23 cellular contexts compared by ENCODE assay signal in genomic region chrX:47285762-47286320, GRCh38. TPM values are rescaled to one million over a fixed set of nuclear protein-coding genes. Genes with fewer than 3 reads are reported as not detected.
A peak's percentile ranks its signal among the peaks of the same experiment; 100 is the strongest.
DNase-seq lines count a peak whose midpoint lies in the region; ATAC-seq, FAIRE-seq and TF ChIP-seq lines count a peak whose summit lies in the region.
"Had no signal": no experiment of that assay in that cellular context is flagged by ENCODE, and none has a peak within 500 bp of the region (broad histone marks: within the 10 kb centered on the region; RNA-seq: fewer than 3 reads in every experiment).

No MANE protein-coding gene starts in this region.

- H3K27me3 ChIP-seq in astrocyte (ENCODE audit: insufficient read depth, low read length) (no peaks in the 10 kb centered on the region), gastroesophageal sphincter (no peaks in the 10 kb centered on the region), BE2C (no peaks in the 10 kb centered on the region)
- H3K27me3 ChIP-seq: brain microvascular endothelial cell, right atrium auricular region had no signal

- no peak for TF ChIP-seq EP300 in gastroesophageal sphincter (IDR thresholded peaks at IDR 0.05)

- H3K27me3 Mint-ChIP-seq in astrocyte (ENCODE audit: low read depth, unreplicated experiment) (no peaks in the 10 kb centered on the region), nephron progenitor cell (ENCODE audit: low read depth, poor library complexity) (peaks cover 2% of the 10 kb centered on the region)

- H3K4me2 ChIP-seq in astrocyte (ENCODE audit: low read length) = peak overlapping the region; percentile 46
- H3K4me2 ChIP-seq: KMS-11 had no signal

- no peak for ATAC-seq in gastroesophageal sphincter
- ATAC-seq: HCT116 had no signal

- TF ChIP-seq POLR2A in gastroesophageal sphincter (IDR thresholded peaks at IDR 0.05) = no peak

- H4K20me1 ChIP-seq in astrocyte (ENCODE audit: insufficient read depth, low read length) = no peaks in the 10 kb centered on the region

- 40 to 50% methylated on average over 2 of the region's 7 CpGs for WGBS in gastroesophageal sphincter (ENCODE audit: low coverage in 1 of 2), 2 donors

- no peaks in the 10 kb centered on the region for H3K79me2 ChIP-seq in astrocyte (ENCODE audit: insufficient read depth, low read length)

- H3K27ac Mint-ChIP-seq in astrocyte (ENCODE audit: unreplicated experiment) (no peak overlapping the region), nephron progenitor cell (peak overlapping the region; percentile 62)
- H3K27ac Mint-ChIP-seq: activated naive CD4-positive, alpha-beta T cell treated with anti-CD3 and anti-CD28 coated beads for 36 hours; T-helper 1 cell treated with Interleukin-12 subunit alpha and Interleukin-12 subunit beta and Interleukin-4 antibody, amounts not matched to agents 30 μg/mL and 1 μg/mL, for 36 hours had no signal

- H3K9me3 ChIP-seq in astrocyte (ENCODE audit: insufficient read depth, low read depth, low read length) (no peaks in the 10 kb centered on the region), gastroesophageal sphincter (no peaks in the 10 kb centered on the region), BE2C (no peaks in the 10 kb centered on the region)
- H3K9me3 ChIP-seq: right atrium auricular region had no signal

- no peak overlapping the region for H2AFZ ChIP-seq in astrocyte (ENCODE audit: low read depth, low read length)

- H3K27ac ChIP-seq in astrocyte (ENCODE audit: low read depth, low read length) = no peak overlapping the region
- no peak overlapping the region for H3K27ac ChIP-seq in gastroesophageal sphincter
- H3K27ac ChIP-seq: brain microvascular endothelial cell, KMS-11, right atrium auricular region had no signal

- H3K4me1 Mint-ChIP-seq in astrocyte (ENCODE audit: low read depth, unreplicated experiment) (peaks cover 2% of the 10 kb centered on the region), nephron progenitor cell (peaks cover 9% of the 10 kb centered on the region)

- H3K36me3 Mint-ChIP-seq in astrocyte (ENCODE audit: low read depth, unreplicated experiment) (no peaks in the 10 kb centered on the region), nephron progenitor cell (ENCODE audit: low read depth) (no peaks in the 10 kb centered on the region)

- no peak overlapping the region for H3K9ac ChIP-seq in astrocyte (ENCODE audit: low read length)
- H3K9ac ChIP-seq: KMS-11 had no signal

- H3K36me3 ChIP-seq in astrocyte (ENCODE audit: insufficient read depth, low read length) (no peaks in the 10 kb centered on the region), gastroesophageal sphincter (no peaks in the 10 kb centered on the region), BE2C (no peaks in the 10 kb centered on the region)
- H3K36me3 ChIP-seq: brain microvascular endothelial cell, right atrium auricular region had no signal

- in situ Hi-C loops in KBM-7 (cut with MboI; ENCODE audit: low pct_unique_long_range_greater_than_20kb, low sequenced_read_pairs) = no loop called here

- TF ChIP-seq CTCF in astrocyte (IDR thresholded peaks at IDR 0.05; ENCODE audit: insufficient read depth, low read depth, low read length) = no peak
- no peak for TF ChIP-seq CTCF in nephron progenitor cell (IDR thresholded peaks at IDR 0.05)
- no peak for TF ChIP-seq CTCF in gastroesophageal sphincter (IDR thresholded peaks at IDR 0.05)
- TF ChIP-seq CTCF in BE2C (IDR thresholded peaks at IDR 0.05; ENCODE audit: low read depth, low read length) = no peak

- no peak overlapping the region for H3K4me3 Mint-ChIP-seq in astrocyte (ENCODE audit: unreplicated experiment)
- no peak overlapping the region for H3K4me3 Mint-ChIP-seq in nephron progenitor cell
- H3K4me3 Mint-ChIP-seq: activated naive CD4-positive, alpha-beta T cell treated with anti-CD3 and anti-CD28 coated beads for 36 hours; T-helper 1 cell treated with Interleukin-12 subunit alpha and Interleukin-12 subunit beta and Interleukin-4 antibody, amounts not matched to agents 30 μg/mL and 1 μg/mL, for 36 hours had no signal

- no peak for FAIRE-seq in astrocyte (lab: Jason Lieb, UNC)
- FAIRE-seq: colon, GM19239 had no signal

- no peaks in the 10 kb centered on the region for H3K9me3 Mint-ChIP-seq in astrocyte (ENCODE audit: unreplicated experiment)
- peaks cover 24% of the 10 kb centered on the region for H3K9me3 Mint-ChIP-seq in nephron progenitor cell
- H3K9me3 Mint-ChIP-seq: activated naive CD4-positive, alpha-beta T cell treated with anti-CD3 and anti-CD28 coated beads for 36 hours; T-helper 1 cell treated with Interleukin-12 subunit alpha and Interleukin-12 subunit beta and Interleukin-4 antibody, amounts not matched to agents 30 μg/mL and 1 μg/mL, for 36 hours had no signal

- H3K4me3 ChIP-seq in astrocyte (ENCODE audit: insufficient read depth, low read depth, low read length) (no peak overlapping the region), gastroesophageal sphincter (no peak overlapping the region), BE2C (ENCODE audit: low read depth, low read length) (no peak overlapping the region)
- H3K4me3 ChIP-seq: right atrium auricular region had no signal

- DNase-seq in AG08395 (ENCODE audit: low spot score) = peak; percentile 26
- peak; percentile 2 for DNase-seq in EL
- peak; percentile 18 for DNase-seq in astrocyte (ENCODE audit: low read depth)
- DNase-seq in nephron progenitor cell = no peak
- DNase-seq in BE2C = no peak
- no peak for DNase-seq in KBM-7
- DNase-seq: activated CD4-positive, alpha-beta T cell treated with anti-CD3 and anti-CD28 coated beads, Interleukin-2, amount 50 U/mL, for 1 hour; activated naive CD4-positive, alpha-beta T cell treated with anti-CD3 and anti-CD28 coated beads for 36 hours; brain microvascular endothelial cell; effector memory CD4-positive, alpha-beta T cell; mammary epithelial cell; MV-4-11; NCI-H526 treated with DMSO at 0.1 percent for 48 hours; occipital lobe; RPMI8226; stimulated activated CD4-positive, alpha-beta T cell treated with anti-CD3 and anti-CD28 coated beads, Interleukin-12 subunit alpha, Interleukin-12 subunit beta, amount 100 ng/mL, for 4 hours had no signal

- H3K4me1 ChIP-seq in astrocyte (ENCODE audit: insufficient read depth, low read length) (peaks cover 11% of the 10 kb centered on the region), gastroesophageal sphincter (no peaks in the 10 kb centered on the region), BE2C (no peaks in the 10 kb centered on the region)
- H3K4me1 ChIP-seq: right atrium auricular region had no signal

RNA-seq across cellular contexts. Expression of gene USP11, which starts 53.0 kb away (rescaled TPM):
- total RNA-seq in astrocyte (75.7 and 80.8 TPM in 2 replicates), gastroesophageal sphincter (10 to 100 TPM; 26.9 to 64.6 (median 40.7) TPM)
- polyA plus RNA-seq in BE2C (2012; ENCODE audit: insufficient read depth, insufficient read length, low read depth) = 95.9 TPM

Comparison
In these comparisons a context has a peak if more than half of its experiments do, and no peak if none do; other contexts are left out.
1. DNase-seq: peak in AG08395 (single experiment), EL (single experiment) and astrocyte (single experiment); none in nephron progenitor cell (single experiment), BE2C (single experiment) and KBM-7 (single experiment).